8 cellular contexts compared by ENCODE assay signal in genomic region chr3:193756536-193756935, GRCh38.
"Had no signal": no experiment of that assay in that cellular context is flagged by ENCODE, and none has a peak within 500 bp of the region (broad histone marks: within the 10 kb centered on the region; RNA-seq: fewer than 3 reads in every experiment).

No MANE protein-coding gene starts in this region.

- DNase-seq: GDM1, GF-D8 had no signal

- FAIRE-seq: G401.6, GM12878, GM12891, GM12892, GM18507, GM19239 had no signal

- H3K4me3 ChIP-seq: GM12878 had no signal

- ATAC-seq: GM12878 had no signal
